In the genomic region with DNA sequence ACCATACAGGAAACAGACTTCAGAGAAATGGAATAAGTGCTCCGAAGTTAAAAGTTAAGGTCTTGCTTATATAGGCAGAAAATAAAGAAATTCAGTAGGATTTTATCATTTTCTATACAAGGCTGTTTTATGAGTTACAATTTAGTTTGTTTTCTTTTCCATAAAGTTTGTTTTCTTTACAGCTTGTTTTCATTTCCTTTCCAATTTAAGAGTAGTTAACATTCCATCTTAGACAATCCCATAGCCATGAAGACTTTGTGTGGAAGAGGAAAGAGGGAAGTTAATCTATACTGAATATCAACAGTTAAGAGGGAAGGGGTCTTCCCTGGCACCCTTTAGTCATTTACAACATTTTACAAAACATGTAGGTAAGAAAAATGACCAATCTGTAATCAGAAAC, we compare ENCODE assay signal across 22 cellular contexts.
"Had no signal": no experiment of that assay in that cellular context is flagged by ENCODE, and none has a peak within 500 bp of the region (broad histone marks: within the 10 kb centered on the region; RNA-seq: fewer than 3 reads in every experiment).

No MANE protein-coding gene starts in this region.

- H3K36me3 ChIP-seq: colonic mucosa, esophagus muscularis mucosa, esophagus squamous epithelium, gastrocnemius medialis, gastroesophageal sphincter, heart left ventricle, heart right ventricle had no signal

- H3K4me3 ChIP-seq: colonic mucosa, coronary artery, dorsolateral prefrontal cortex, esophagus muscularis mucosa, esophagus squamous epithelium, gastrocnemius medialis, gastroesophageal sphincter, heart left ventricle, heart right ventricle had no signal

- DNase-seq: colonic mucosa; cortex of kidney; dermis blood vessel endothelial cell; dorsolateral prefrontal cortex; effector CD4-positive, alpha-beta T cell; effector CD8-positive, alpha-beta T cell; effector memory CD4-positive, alpha-beta T cell; effector memory CD8-positive, alpha-beta T cell; erythroblast; esophagus squamous epithelium; foreskin fibroblast; foreskin keratinocyte; foreskin melanocyte; gastrocnemius medialis; glutamatergic neuron; heart left ventricle; heart right ventricle had no signal

- H3K27me3 ChIP-seq: colonic mucosa, esophagus muscularis mucosa, esophagus squamous epithelium, foreskin keratinocyte, gastrocnemius medialis, gastroesophageal sphincter, heart left ventricle, heart right ventricle had no signal

- H3K9me3 ChIP-seq: colonic mucosa, esophagus muscularis mucosa, esophagus squamous epithelium, gastrocnemius medialis, gastroesophageal sphincter, heart left ventricle, heart right ventricle had no signal

- H3K4me1 ChIP-seq: colonic mucosa, esophagus muscularis mucosa, esophagus squamous epithelium, foreskin keratinocyte, gastrocnemius medialis, gastroesophageal sphincter, heart left ventricle, heart right ventricle had no signal

- ATAC-seq: effector memory CD8-positive, alpha-beta T cell; esophagus mucosa; foreskin keratinocyte; gastrocnemius medialis; gastroesophageal sphincter; heart left ventricle; heart right ventricle had no signal

- H3K27ac ChIP-seq: colonic mucosa, coronary artery, dorsolateral prefrontal cortex, epithelial cell of prostate, esophagus muscularis mucosa, esophagus squamous epithelium, foreskin keratinocyte, gastrocnemius medialis, gastroesophageal sphincter, heart left ventricle, heart right ventricle had no signal
